In genomic region chr1:206570529-206570928, GRCh38 we compare ENCODE assay signal across 21 cellular contexts. TPM values are rescaled to one million over a fixed set of nuclear protein-coding genes. Genes with fewer than 3 reads are reported as not detected.
DNase-seq lines count a peak whose midpoint lies in the region; ATAC-seq and TF ChIP-seq lines count a peak whose summit lies in the region.
"Had no signal": no experiment of that assay in that cellular context is flagged by ENCODE, and none has a peak within 500 bp of the region (broad histone marks: within the 10 kb centered on the region; RNA-seq: fewer than 3 reads in every experiment).

No MANE protein-coding gene starts in this region.

- no peak for TF ChIP-seq CTCF in vagina (IDR thresholded peaks at IDR 0.05)

- no peak overlapping the region for H3K4me3 Mint-ChIP-seq in T-helper 1 cell treated with Interleukin-12 subunit alpha and Interleukin-12 subunit beta and Interleukin-4 antibody, amounts not matched to agents 30 μg/mL and 1 μg/mL, for 36 hours
- H3K4me3 Mint-ChIP-seq in activated naive CD8-positive, alpha-beta T cell treated with anti-CD3 and anti-CD28 coated beads, Interleukin-2, amount 50 U/mL, for 24 hours: peak overlapping the region; percentile 88
- H3K4me3 Mint-ChIP-seq in memory B cell: no peak overlapping the region
- H3K4me3 Mint-ChIP-seq: brain had no signal

- no peak overlapping the region for H3K27ac ChIP-seq in vagina
- H3K27ac ChIP-seq: 22Rv1, C4-2B, right atrium auricular region, stomach, upper lobe of right lung had no signal

- H3K36me3 Mint-ChIP-seq in T-helper 1 cell treated with Interleukin-12 subunit alpha and Interleukin-12 subunit beta and Interleukin-4 antibody, amounts not matched to agents 30 μg/mL and 1 μg/mL, for 36 hours (ENCODE audit: low read depth): peaks cover 72% of the 10 kb centered on the region
- H3K36me3 Mint-ChIP-seq in activated naive CD8-positive, alpha-beta T cell treated with anti-CD3 and anti-CD28 coated beads, Interleukin-2, amount 50 U/mL, for 24 hours (ENCODE audit: low read depth): peaks cover 83% of the 10 kb centered on the region
- H3K36me3 Mint-ChIP-seq in memory B cell: peaks cover 26% of the 10 kb centered on the region
- H3K36me3 Mint-ChIP-seq: brain had no signal

- intact Hi-C loops in vagina (cut with DNase I): no loop called here

- no peaks in the 10 kb centered on the region for H3K36me3 ChIP-seq in vagina
- H3K36me3 ChIP-seq: right atrium auricular region had no signal

- no peaks in the 10 kb centered on the region for H3K9me3 ChIP-seq in vagina
- H3K9me3 ChIP-seq: right atrium auricular region, stomach, upper lobe of right lung had no signal

- no peak for TF ChIP-seq POLR2A in vagina (IDR thresholded peaks at IDR 0.05)

- no peak for DNase-seq in T-helper 1 cell
- peak; percentile 48 for DNase-seq in COLO829 (ENCODE audit: low spot score)
- no peak for DNase-seq in activated naive CD8-positive, alpha-beta T cell treated with anti-CD3 and anti-CD28 coated beads, Interleukin-2, amount 50 U/mL, for 24 hours
- DNase-seq in memory B cell (ENCODE audit: low spot score in 2 of 2): no peak
- no peak for DNase-seq in vagina (ENCODE audit: extremely low spot score in 2 of 2)
- no peak for DNase-seq in NCI-H2196 (lab: John Stamatoyannopoulos, UW; ENCODE audit: unreplicated experiment)
- DNase-seq: activated CD4-positive, alpha-beta T cell treated with anti-CD3 and anti-CD28 coated beads for 1 hour; cortex of kidney; DMS79; H7; mesenchymal stem cell; NCI-H1930; stomach; upper lobe of right lung had no signal

- ATAC-seq in activated naive CD8-positive, alpha-beta T cell treated with anti-CD3 and anti-CD28 coated beads, Interleukin-2, amount 50 U/mL, for 24 hours: no peak
- ATAC-seq in memory B cell (ENCODE audit: low read depth) (no peak), HG02798 (IDR thresholded peaks at IDR 0.05; ENCODE audit: poor library complexity, unreplicated experiment) (no peak)
- ATAC-seq: esophagus mucosa, upper lobe of right lung had no signal

- no peaks in the 10 kb centered on the region for H3K27me3 ChIP-seq in vagina
- H3K27me3 ChIP-seq: right atrium auricular region, stomach, upper lobe of right lung had no signal

- peaks cover 88% of the 10 kb centered on the region for H3K4me1 Mint-ChIP-seq in T-helper 1 cell treated with Interleukin-12 subunit alpha and Interleukin-12 subunit beta and Interleukin-4 antibody, amounts not matched to agents 30 μg/mL and 1 μg/mL, for 36 hours (ENCODE audit: low read depth)
- peaks cover 100% of the 10 kb centered on the region for H3K4me1 Mint-ChIP-seq in activated naive CD8-positive, alpha-beta T cell treated with anti-CD3 and anti-CD28 coated beads, Interleukin-2, amount 50 U/mL, for 24 hours
- peaks cover 63% of the 10 kb centered on the region for H3K4me1 Mint-ChIP-seq in memory B cell

- no peaks in the 10 kb centered on the region for H3K9me3 Mint-ChIP-seq in T-helper 1 cell treated with Interleukin-12 subunit alpha and Interleukin-12 subunit beta and Interleukin-4 antibody, amounts not matched to agents 30 μg/mL and 1 μg/mL, for 36 hours
- H3K9me3 Mint-ChIP-seq in activated naive CD8-positive, alpha-beta T cell treated with anti-CD3 and anti-CD28 coated beads, Interleukin-2, amount 50 U/mL, for 24 hours: no peaks in the 10 kb centered on the region
- H3K9me3 Mint-ChIP-seq in memory B cell: no peaks in the 10 kb centered on the region
- H3K9me3 Mint-ChIP-seq: brain had no signal

- H3K4me3 ChIP-seq in vagina: no peak overlapping the region
- H3K4me3 ChIP-seq: right atrium auricular region, stomach, upper lobe of right lung had no signal

- H3K4me1 ChIP-seq in vagina: peaks cover 11% of the 10 kb centered on the region

- peak overlapping the region; percentile 63 for H3K27ac Mint-ChIP-seq in T-helper 1 cell treated with Interleukin-12 subunit alpha and Interleukin-12 subunit beta and Interleukin-4 antibody, amounts not matched to agents 30 μg/mL and 1 μg/mL, for 36 hours
- H3K27ac Mint-ChIP-seq in activated naive CD8-positive, alpha-beta T cell treated with anti-CD3 and anti-CD28 coated beads, Interleukin-2, amount 50 U/mL, for 24 hours: peak overlapping the region; percentile 100
- H3K27ac Mint-ChIP-seq in memory B cell: peak overlapping the region; percentile 65
- H3K27ac Mint-ChIP-seq: brain had no signal

- H3K27me3 Mint-ChIP-seq in T-helper 1 cell treated with Interleukin-12 subunit alpha and Interleukin-12 subunit beta and Interleukin-4 antibody, amounts not matched to agents 30 μg/mL and 1 μg/mL, for 36 hours (ENCODE audit: low read depth): no peaks in the 10 kb centered on the region
- no peaks in the 10 kb centered on the region for H3K27me3 Mint-ChIP-seq in activated naive CD8-positive, alpha-beta T cell treated with anti-CD3 and anti-CD28 coated beads, Interleukin-2, amount 50 U/mL, for 24 hours
- H3K27me3 Mint-ChIP-seq in memory B cell: no peaks in the 10 kb centered on the region
- H3K27me3 Mint-ChIP-seq: brain had no signal

RNA-seq across cellular contexts. Expression of gene EIF2D, which starts 41.7 kb away (rescaled TPM):
- 48.9 TPM for total RNA-seq in vagina
